Comparison of ENCODE assay signal across 13 cellular contexts in the genomic region with DNA sequence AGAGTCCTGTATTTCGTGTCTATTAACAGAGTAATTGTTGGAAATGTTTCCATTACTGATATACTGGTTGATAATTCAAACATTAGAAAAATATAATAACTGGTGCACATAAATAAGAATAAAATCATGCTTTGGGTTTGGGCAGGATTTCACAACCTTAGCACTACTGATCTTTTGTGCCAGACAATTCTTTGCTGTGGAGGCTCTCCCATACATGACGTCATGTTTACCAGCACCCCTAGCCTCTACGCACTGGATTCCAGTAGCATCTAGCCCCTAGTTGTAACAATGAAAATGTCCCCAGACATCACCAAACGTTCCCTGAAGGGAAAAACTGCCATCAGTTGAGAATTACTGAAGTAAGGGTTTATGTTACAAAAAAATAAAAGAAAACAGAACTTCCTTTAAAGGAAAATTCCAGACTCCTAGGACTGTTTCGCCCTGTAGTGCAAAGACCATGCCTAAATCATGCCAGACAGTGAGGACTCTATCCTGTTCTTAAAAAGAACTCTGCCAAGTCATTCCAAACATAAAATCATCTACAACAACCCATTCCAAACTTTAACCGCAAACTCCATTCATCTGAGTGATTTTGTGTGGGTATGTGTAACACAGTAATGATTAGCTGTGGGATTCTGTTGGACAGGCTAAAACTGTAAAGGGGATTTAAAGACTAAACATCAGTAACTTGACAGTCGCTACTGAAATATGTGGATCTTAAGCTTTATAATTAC.
DNase-seq lines count a peak whose midpoint lies in the region; ATAC-seq and TF ChIP-seq lines count a peak whose summit lies in the region.
"Had no signal": no experiment of that assay in that cellular context is flagged by ENCODE, and none has a peak within 500 bp of the region (broad histone marks: within the 10 kb centered on the region; RNA-seq: fewer than 3 reads in every experiment).

No MANE protein-coding gene starts in this region.

- H3K4me3 ChIP-seq in AG09309 (ENCODE audit: control insufficient read depth, low read depth, low read length) = no peak overlapping the region
- H3K4me3 ChIP-seq in heart left ventricle = no peak overlapping the region

- H3K36me3 ChIP-seq in heart left ventricle = peaks cover 0 to 97% (median 67%) of the 10 kb centered on the region in 9 donors

- intact Hi-C loops in heart left ventricle (cut with DNase I) = no loop called here
- intact Hi-C loops in sciatic nerve (cut with DNase I) = no loop called here

- WGBS in heart left ventricle, 4 donors = 67 to 76% (median 74%) methylated on average over 7 of the region's 7 CpGs

- no peak for TF ChIP-seq CTCF in AG09309 (IDR thresholded peaks at IDR 0.05; ENCODE audit: control insufficient read depth, insufficient read depth, low read depth, low read length, missing control alignments)
- TF ChIP-seq CTCF in heart left ventricle (IDR thresholded peaks at IDR 0.05) = no peak

- ATAC-seq in heart left ventricle = peak in 3 of 4 donors; percentile 58 to 67 (median 61)
- ATAC-seq in sciatic nerve = peak; percentile 93

- peak; percentile 72 for DNase-seq in AG09309 (ENCODE audit: low read depth)
- peak; percentile 78 for DNase-seq in amniotic epithelial cell (ENCODE audit: low read depth)
- no peak for DNase-seq in heart left ventricle
- DNase-seq in sciatic nerve (ENCODE audit: low spot score) = no peak
- no peak for DNase-seq in NCI-H510A treated with DMSO at 0.1 percent for 48 hours (lab: John Stamatoyannopoulos, UW)
- DNase-seq in DMS 273 treated with DMSO at 0.1 percent for 48 hours (lab: John Stamatoyannopoulos, UW) = no peak
- no peak for DNase-seq in ureter (ENCODE audit: low spot score)
- DNase-seq in DMS53 (lab: John Stamatoyannopoulos, UW) = no peak
- DNase-seq: activated CD4-positive, alpha-beta T cell treated with anti-CD3 and anti-CD28 coated beads, Interleukin-2, amount 50 U/mL, for 4 hours; activated gamma-delta T cell; C1 segment of cervical spinal cord; NCI-H526; T-helper 9 cell had no signal

- no peaks in the 10 kb centered on the region for H3K27me3 ChIP-seq in heart left ventricle

- H3K4me1 ChIP-seq in heart left ventricle = peaks cover 0 to 48% (median 28%) of the 10 kb centered on the region in 12 donors

- no peak for TF ChIP-seq POLR2A in heart left ventricle (IDR thresholded peaks at IDR 0.05)

- H3K9me3 ChIP-seq in heart left ventricle = no peaks in the 10 kb centered on the region

- H3K27ac ChIP-seq in heart left ventricle = peak overlapping the region in 10 of 12 donors; percentile 0 to 39 (median 22)

Comparison
In these comparisons a context has a peak if more than half of its experiments do, and no peak if none do; other contexts are left out.
1. DNase-seq: peak in AG09309 (single experiment) and amniotic epithelial cell (single experiment); none in heart left ventricle (0 of 5), sciatic nerve (single experiment), NCI-H510A treated with DMSO at 0.1 percent for 48 hours (single experiment), DMS 273 treated with DMSO at 0.1 percent for 48 hours (single experiment), ureter (single experiment) and DMS53 (single experiment).